ENCODE assay signal across 2 cellular contexts in genomic region chr10:75773139-75773801, GRCh38.
TF ChIP-seq lines count a peak whose summit lies in the region.

No MANE protein-coding gene starts in this region.

TF ChIP-seq in A549, 52 proteins besides CTCF, POLR2A, EP300 and RAD21 (continued from another document):
- TF ChIP-seq PBX3 (IDR thresholded peaks at IDR 0.05) (no peak), ELK1 (IDR thresholded peaks at IDR 0.05; ENCODE audit: low read depth, low read length) (no peak), SMC3 (IDR thresholded peaks at IDR 0.05) (0 out of 3 replicates have a peak, but pooled peaks have one; percentile 17), JUNB (IDR thresholded peaks at IDR 0.05) (peak; percentile 89), MAZ (IDR thresholded peaks at IDR 0.05; ENCODE audit: borderline replicate concordance, low read depth, low read length) (no peak), HOXB5 (CRISPR knock-in tag; IDR thresholded peaks at IDR 0.05) (peak; percentile 89), CEBPB (IDR thresholded peaks at IDR 0.05) (no peak), GATA3 (IDR thresholded peaks at IDR 0.05; ENCODE audit: borderline replicate concordance) (peak; percentile 52; the same call in 1 of the 2 replicates)

TF ChIP-seq in GM12878, 131 proteins besides CTCF, POLR2A, EP300 and RAD21 (continued from another document):
- TF ChIP-seq E2F8 (IDR thresholded peaks at IDR 0.05; ENCODE audit: low read depth, partially characterized antibody) (no peak), IRF4 (IDR thresholded peaks at IDR 0.05; ENCODE audit: low read depth, low read length) (no peak), DPF2 (IDR thresholded peaks at IDR 0.05) (peak; percentile 82), KAT2A (conservative IDR thresholded peaks at IDR 0.05; ENCODE audit: control insufficient read depth, low read depth, low read length) (no peak), GATAD2B (conservative IDR thresholded peaks at IDR 0.05; ENCODE audit: low read depth) (peak; percentile 60), ZNF687 (IDR thresholded peaks at IDR 0.05) (no peak), TCF7 (IDR thresholded peaks at IDR 0.05; ENCODE audit: borderline replicate concordance) (no peak), BCL3 (IDR thresholded peaks at IDR 0.05; ENCODE audit: borderline replicate concordance, insufficient read depth, low read depth, low read length, poor library complexity, severe bottlenecking) (no peak), PRDM15 (CRISPR knock-in tag; IDR thresholded peaks at IDR 0.05) (no peak), RELA (IDR thresholded peaks at IDR 0.05; ENCODE audit: borderline replicate concordance, partially characterized antibody) (no peak), SUPT20H (IDR thresholded peaks at IDR 0.05; ENCODE audit: borderline replicate concordance, control insufficient read depth, low read depth, low read length) (no peak), RBBP5 (conservative IDR thresholded peaks at IDR 0.05) (no peak)
